ENCODE assay signal across 8 cellular contexts in genomic region chr1:161192476-161193465, GRCh38. TPM values are rescaled to one million over a fixed set of nuclear protein-coding genes. Genes with fewer than 3 reads are reported as not detected.
DNase-seq lines count a peak whose midpoint lies in the region; ATAC-seq and TF ChIP-seq lines count a peak whose summit lies in the region.

No MANE protein-coding gene starts in this region.

- peaks cover 2% of the 10 kb centered on the region for H3K27me3 ChIP-seq in kidney epithelial cell (ENCODE audit: control insufficient read depth, insufficient read depth, low read length)

- DNase-seq in GM03348 (ENCODE audit: low spot score) (peak; percentile 84), NCI-H2196 (lab: John Stamatoyannopoulos, UW; ENCODE audit: unreplicated experiment) (peak; percentile 75), T47D (ENCODE audit: low read depth in 1 of 2, low spot score in 1 of 2) (peak; percentile 83 to 87), kidney epithelial cell (ENCODE audit: low read depth) (no peak)
- DNase-seq in stimulated activated CD4-positive, alpha-beta T cell treated with anti-CD3 and anti-CD28 coated beads, Interleukin-2, amount 100 ng/mL, for 24 hours, result peak; percentile 60 to 71

- no peak overlapping the region for H3K27ac ChIP-seq in VCaP

- H3K4me3 ChIP-seq in kidney epithelial cell (ENCODE audit: low read depth, low read length), result no peak overlapping the region

- TF ChIP-seq CTCF in VCaP (conservative IDR thresholded peaks at IDR 0.05), result peak; percentile 92
- peak; percentile 93 for TF ChIP-seq CTCF in kidney epithelial cell (IDR thresholded peaks at IDR 0.05; ENCODE audit: insufficient read depth, low read length, poor library complexity, severe bottlenecking)

- H3K36me3 ChIP-seq in kidney epithelial cell (ENCODE audit: control insufficient read depth, insufficient read depth, low read length), result no peaks in the 10 kb centered on the region

- in situ Hi-C loops in T47D (cut with HindIII; ENCODE audit: low pct_unique_long_range_greater_than_20kb, low sequenced_read_pairs), result no loop called here

- ATAC-seq in HG02973 (IDR thresholded peaks at IDR 0.05; ENCODE audit: unreplicated experiment), result peak; percentile 66
- no peak for ATAC-seq in GM19328 (IDR thresholded peaks at IDR 0.05; ENCODE audit: unreplicated experiment)

RNA-seq across cellular contexts. Expression of gene ADAMTS4, which starts 6.1 kb away (rescaled TPM):
- total RNA-seq in kidney epithelial cell, result 0.21 and 0.33 TPM in 2 replicates

RNA-seq across cellular contexts. Expression of gene NDUFS2, which starts 9.4 kb away (rescaled TPM):
- total RNA-seq in kidney epithelial cell, result 92.4 and 96.9 TPM in 2 replicates

RNA-seq across cellular contexts. Expression of gene B4GALT3, which starts 15.5 kb away (rescaled TPM):
- 39.4 and 45.7 TPM in 2 replicates for total RNA-seq in kidney epithelial cell

RNA-seq across cellular contexts. Expression of gene FCER1G, which starts 22.3 kb away (rescaled TPM):
- not detected in 2 replicates for total RNA-seq in kidney epithelial cell

RNA-seq across cellular contexts. Expression of gene PPOX, which starts 26.5 kb away (rescaled TPM):
- total RNA-seq in kidney epithelial cell, result 20.4 and 28.3 TPM in 2 replicates
